ENCODE assay signal across 1 cellular context in the genomic region with DNA sequence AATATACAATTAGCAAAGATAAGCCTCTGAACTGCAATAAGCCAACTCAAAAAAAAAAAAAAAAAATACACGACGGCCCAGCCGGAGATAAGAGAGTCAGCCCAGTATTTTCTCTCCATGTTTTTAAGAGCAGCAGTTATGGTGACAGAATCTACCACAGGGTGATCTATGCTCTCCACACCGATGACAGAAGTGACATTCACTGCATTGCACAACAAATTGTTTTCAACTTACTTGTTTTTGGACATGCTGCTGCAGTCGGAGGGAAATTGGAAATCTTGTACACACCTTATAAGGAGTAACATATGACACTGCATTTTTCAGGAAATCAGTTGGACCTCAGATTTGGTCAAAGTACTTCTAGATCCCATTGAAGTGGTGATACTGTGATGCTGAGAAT.
TF ChIP-seq lines count a peak whose summit lies in the region.

No MANE protein-coding gene starts in this region.

TF ChIP-seq in HepG2, 621 proteins besides CTCF, POLR2A, EP300 and RAD21 (continued from another document and continues in another):
- TF ChIP-seq KDM3A (CRISPR knock-in tag; IDR thresholded peaks at IDR 0.05; ENCODE audit: low read depth) (peak; percentile 48; the same call in 1 of the 2 replicates), AGO2 (optimal IDR thresholded peaks at IDR 0.05; ENCODE audit: low read depth, low read length) (no peak), NFKBIZ (CRISPR knock-in tag; IDR thresholded peaks at IDR 0.05) (no peak), REXO4 (CRISPR knock-in tag; IDR thresholded peaks at IDR 0.05; ENCODE audit: borderline replicate concordance) (no peak), KLF15 (CRISPR knock-in tag; IDR thresholded peaks at IDR 0.05; ENCODE audit: borderline replicate concordance) (no peak), CBX1 (IDR thresholded peaks at IDR 0.05; ENCODE audit: low read depth) (no peak), MAZ (IDR thresholded peaks at IDR 0.05; ENCODE audit: borderline replicate concordance, low read depth, low read length) (no peak), MAZ (CRISPR knock-in tag; IDR thresholded peaks at IDR 0.05; ENCODE audit: low read depth) (0 out of 2 replicates have a peak, but pooled peaks have one; percentile 38), HNRNPL (IDR thresholded peaks at IDR 0.05; ENCODE audit: low read depth, low read length) (no peak), NCOA1 (CRISPR knock-in tag; IDR thresholded peaks at IDR 0.05) (no peak), ATM (IDR thresholded peaks at IDR 0.05; ENCODE audit: borderline replicate concordance) (no peak), CC2D1A (CRISPR knock-in tag; IDR thresholded peaks at IDR 0.05) (no peak), PLRG1 (conservative IDR thresholded peaks at IDR 0.05) (no peak), SRSF1 (optimal IDR thresholded peaks at IDR 0.05; ENCODE audit: low read depth, low read length) (no peak), RELA (CRISPR knock-in tag; IDR thresholded peaks at IDR 0.05) (no peak), KLF9 (CRISPR knock-in tag; IDR thresholded peaks at IDR 0.05; ENCODE audit: low read depth) (no peak), TAF1 (CRISPR knock-in tag; IDR thresholded peaks at IDR 0.05) (no peak), ZNF3 (CRISPR knock-in tag; IDR thresholded peaks at IDR 0.05) (no peak), ZBTB8A (CRISPR knock-in tag; IDR thresholded peaks at IDR 0.05; ENCODE audit: borderline replicate concordance, low read depth) (no peak), ARNTL (CRISPR knock-in tag; IDR thresholded peaks at IDR 0.05) (no peak), DMAP1 (CRISPR knock-in tag; IDR thresholded peaks at IDR 0.05) (0 out of 2 replicates have a peak, but pooled peaks have one; percentile 31), ZNF678 (CRISPR knock-in tag; IDR thresholded peaks at IDR 0.05) (no peak), ZNF878 (CRISPR knock-in tag; IDR thresholded peaks at IDR 0.05) (peak; percentile 79; the same call in 1 of the 2 replicates), NRL (CRISPR knock-in tag; IDR thresholded peaks at IDR 0.05; ENCODE audit: borderline replicate concordance) (no peak), CREB1 (IDR thresholded peaks at IDR 0.05) (peak; percentile 70; the same call in 1 of the 2 replicates), CREB1 (CRISPR knock-in tag; IDR thresholded peaks at IDR 0.05) (peak; percentile 81), EED (CRISPR knock-in tag; IDR thresholded peaks at IDR 0.05) (no peak), TEAD2 (CRISPR knock-in tag; IDR thresholded peaks at IDR 0.05) (no peak), ELF1 (CRISPR knock-in tag; IDR thresholded peaks at IDR 0.05) (no peak), RFX1 (IDR thresholded peaks at IDR 0.05) (no peak), KLF13 (CRISPR knock-in tag; IDR thresholded peaks at IDR 0.05) (no peak), ZFYVE20 (CRISPR knock-in tag; IDR thresholded peaks at IDR 0.05; ENCODE audit: borderline replicate concordance, low read depth) (no peak), CHD2 (IDR thresholded peaks at IDR 0.05; ENCODE audit: low read depth, low read length) (no peak), RORA (CRISPR knock-in tag; IDR thresholded peaks at IDR 0.05) (no peak; the same call in 1 of the 2 replicates), AGO1 (IDR thresholded peaks at IDR 0.05; ENCODE audit: low read depth, low read length, poor library complexity, severe bottlenecking) (no peak), LCORL (IDR thresholded peaks at IDR 0.05) (no peak), LCORL (CRISPR knock-in tag; IDR thresholded peaks at IDR 0.05) (peak; percentile 84), SP5 (CRISPR knock-in tag; IDR thresholded peaks at IDR 0.05; ENCODE audit: borderline replicate concordance, low read depth) (no peak)
- TF ChIP-seq, protein P1, sequence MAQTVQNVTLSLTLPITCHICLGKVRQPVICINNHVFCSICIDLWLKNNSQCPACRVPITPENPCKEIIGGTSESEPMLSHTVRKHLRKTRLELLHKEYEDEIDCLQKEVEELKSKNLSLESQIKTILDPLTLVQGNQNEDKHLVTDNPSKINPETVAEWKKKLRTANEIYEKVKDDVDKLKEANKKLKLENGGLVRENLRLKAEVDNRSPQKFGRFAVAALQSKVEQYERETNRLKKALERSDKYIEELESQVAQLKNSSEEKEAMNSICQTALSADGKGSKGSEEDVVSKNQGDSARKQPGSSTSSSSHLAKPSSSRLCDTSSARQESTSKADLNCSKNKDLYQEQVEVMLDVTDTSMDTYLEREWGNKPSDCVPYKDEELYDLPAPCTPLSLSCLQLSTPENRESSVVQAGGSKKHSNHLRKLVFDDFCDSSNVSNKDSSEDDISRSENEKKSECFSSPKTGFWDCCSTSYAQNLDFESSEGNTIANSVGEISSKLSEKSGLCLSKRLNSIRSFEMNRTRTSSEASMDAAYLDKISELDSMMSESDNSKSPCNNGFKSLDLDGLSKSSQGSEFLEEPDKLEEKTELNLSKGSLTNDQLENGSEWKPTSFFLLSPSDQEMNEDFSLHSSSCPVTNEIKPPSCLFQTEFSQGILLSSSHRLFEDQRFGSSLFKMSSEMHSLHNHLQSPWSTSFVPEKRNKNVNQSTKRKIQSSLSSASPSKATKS (CRISPR knock-in tag; IDR thresholded peaks at IDR 0.05): no peak
- TF ChIP-seq, protein P2, sequence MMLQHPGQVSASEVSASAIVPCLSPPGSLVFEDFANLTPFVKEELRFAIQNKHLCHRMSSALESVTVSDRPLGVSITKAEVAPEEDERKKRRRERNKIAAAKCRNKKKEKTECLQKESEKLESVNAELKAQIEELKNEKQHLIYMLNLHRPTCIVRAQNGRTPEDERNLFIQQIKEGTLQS (CRISPR knock-in tag; IDR thresholded peaks at IDR 0.05): no peak
- TF ChIP-seq, protein P3, sequence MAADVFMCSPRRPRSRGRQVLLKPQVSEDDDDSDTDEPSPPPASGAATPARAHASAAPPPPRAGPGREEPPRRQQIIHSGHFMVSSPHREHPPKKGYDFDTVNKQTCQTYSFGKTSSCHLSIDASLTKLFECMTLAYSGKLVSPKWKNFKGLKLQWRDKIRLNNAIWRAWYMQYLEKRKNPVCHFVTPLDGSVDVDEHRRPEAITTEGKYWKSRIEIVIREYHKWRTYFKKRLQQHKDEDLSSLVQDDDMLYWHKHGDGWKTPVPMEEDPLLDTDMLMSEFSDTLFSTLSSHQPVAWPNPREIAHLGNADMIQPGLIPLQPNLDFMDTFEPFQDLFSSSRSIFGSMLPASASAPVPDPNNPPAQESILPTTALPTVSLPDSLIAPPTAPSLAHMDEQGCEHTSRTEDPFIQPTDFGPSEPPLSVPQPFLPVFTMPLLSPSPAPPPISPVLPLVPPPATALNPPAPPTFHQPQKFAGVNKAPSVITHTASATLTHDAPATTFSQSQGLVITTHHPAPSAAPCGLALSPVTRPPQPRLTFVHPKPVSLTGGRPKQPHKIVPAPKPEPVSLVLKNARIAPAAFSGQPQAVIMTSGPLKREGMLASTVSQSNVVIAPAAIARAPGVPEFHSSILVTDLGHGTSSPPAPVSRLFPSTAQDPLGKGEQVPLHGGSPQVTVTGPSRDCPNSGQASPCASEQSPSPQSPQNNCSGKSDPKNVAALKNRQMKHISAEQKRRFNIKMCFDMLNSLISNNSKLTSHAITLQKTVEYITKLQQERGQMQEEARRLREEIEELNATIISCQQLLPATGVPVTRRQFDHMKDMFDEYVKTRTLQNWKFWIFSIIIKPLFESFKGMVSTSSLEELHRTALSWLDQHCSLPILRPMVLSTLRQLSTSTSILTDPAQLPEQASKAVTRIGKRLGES (CRISPR knock-in tag; IDR thresholded peaks at IDR 0.05; ENCODE audit: borderline replicate concordance): no peak
- TF ChIP-seq, protein P4, sequence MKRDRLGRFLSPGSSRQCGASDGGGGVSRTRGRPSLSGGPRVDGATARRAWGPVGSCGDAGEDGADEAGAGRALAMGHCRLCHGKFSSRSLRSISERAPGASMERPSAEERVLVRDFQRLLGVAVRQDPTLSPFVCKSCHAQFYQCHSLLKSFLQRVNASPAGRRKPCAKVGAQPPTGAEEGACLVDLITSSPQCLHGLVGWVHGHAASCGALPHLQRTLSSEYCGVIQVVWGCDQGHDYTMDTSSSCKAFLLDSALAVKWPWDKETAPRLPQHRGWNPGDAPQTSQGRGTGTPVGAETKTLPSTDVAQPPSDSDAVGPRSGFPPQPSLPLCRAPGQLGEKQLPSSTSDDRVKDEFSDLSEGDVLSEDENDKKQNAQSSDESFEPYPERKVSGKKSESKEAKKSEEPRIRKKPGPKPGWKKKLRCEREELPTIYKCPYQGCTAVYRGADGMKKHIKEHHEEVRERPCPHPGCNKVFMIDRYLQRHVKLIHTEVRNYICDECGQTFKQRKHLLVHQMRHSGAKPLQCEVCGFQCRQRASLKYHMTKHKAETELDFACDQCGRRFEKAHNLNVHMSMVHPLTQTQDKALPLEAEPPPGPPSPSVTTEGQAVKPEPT (CRISPR knock-in tag; IDR thresholded peaks at IDR 0.05; ENCODE audit: low read depth): no peak
- TF ChIP-seq, protein P5, sequence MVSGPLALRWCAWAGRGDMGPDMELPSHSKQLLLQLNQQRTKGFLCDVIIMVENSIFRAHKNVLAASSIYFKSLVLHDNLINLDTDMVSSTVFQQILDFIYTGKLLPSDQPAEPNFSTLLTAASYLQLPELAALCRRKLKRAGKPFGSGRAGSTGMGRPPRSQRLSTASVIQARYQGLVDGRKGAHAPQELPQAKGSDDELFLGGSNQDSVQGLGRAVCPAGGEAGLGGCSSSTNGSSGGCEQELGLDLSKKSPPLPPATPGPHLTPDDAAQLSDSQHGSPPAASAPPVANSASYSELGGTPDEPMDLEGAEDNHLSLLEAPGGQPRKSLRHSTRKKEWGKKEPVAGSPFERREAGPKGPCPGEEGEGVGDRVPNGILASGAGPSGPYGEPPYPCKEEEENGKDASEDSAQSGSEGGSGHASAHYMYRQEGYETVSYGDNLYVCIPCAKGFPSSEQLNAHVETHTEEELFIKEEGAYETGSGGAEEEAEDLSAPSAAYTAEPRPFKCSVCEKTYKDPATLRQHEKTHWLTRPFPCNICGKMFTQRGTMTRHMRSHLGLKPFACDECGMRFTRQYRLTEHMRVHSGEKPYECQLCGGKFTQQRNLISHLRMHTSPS (CRISPR knock-in tag; IDR thresholded peaks at IDR 0.05; ENCODE audit: low read depth): no peak
- TF ChIP-seq, protein P6, sequence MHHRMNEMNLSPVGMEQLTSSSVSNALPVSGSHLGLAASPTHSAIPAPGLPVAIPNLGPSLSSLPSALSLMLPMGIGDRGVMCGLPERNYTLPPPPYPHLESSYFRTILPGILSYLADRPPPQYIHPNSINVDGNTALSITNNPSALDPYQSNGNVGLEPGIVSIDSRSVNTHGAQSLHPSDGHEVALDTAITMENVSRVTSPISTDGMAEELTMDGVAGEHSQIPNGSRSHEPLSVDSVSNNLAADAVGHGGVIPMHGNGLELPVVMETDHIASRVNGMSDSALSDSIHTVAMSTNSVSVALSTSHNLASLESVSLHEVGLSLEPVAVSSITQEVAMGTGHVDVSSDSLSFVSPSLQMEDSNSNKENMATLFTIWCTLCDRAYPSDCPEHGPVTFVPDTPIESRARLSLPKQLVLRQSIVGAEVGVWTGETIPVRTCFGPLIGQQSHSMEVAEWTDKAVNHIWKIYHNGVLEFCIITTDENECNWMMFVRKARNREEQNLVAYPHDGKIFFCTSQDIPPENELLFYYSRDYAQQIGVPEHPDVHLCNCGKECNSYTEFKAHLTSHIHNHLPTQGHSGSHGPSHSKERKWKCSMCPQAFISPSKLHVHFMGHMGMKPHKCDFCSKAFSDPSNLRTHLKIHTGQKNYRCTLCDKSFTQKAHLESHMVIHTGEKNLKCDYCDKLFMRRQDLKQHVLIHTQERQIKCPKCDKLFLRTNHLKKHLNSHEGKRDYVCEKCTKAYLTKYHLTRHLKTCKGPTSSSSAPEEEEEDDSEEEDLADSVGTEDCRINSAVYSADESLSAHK (CRISPR knock-in tag; IDR thresholded peaks at IDR 0.05; ENCODE audit: borderline replicate concordance): no peak
- TF ChIP-seq, protein P7, sequence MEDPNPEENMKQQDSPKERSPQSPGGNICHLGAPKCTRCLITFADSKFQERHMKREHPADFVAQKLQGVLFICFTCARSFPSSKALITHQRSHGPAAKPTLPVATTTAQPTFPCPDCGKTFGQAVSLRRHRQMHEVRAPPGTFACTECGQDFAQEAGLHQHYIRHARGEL (CRISPR knock-in tag; IDR thresholded peaks at IDR 0.05): no peak
- TF ChIP-seq, protein P8, sequence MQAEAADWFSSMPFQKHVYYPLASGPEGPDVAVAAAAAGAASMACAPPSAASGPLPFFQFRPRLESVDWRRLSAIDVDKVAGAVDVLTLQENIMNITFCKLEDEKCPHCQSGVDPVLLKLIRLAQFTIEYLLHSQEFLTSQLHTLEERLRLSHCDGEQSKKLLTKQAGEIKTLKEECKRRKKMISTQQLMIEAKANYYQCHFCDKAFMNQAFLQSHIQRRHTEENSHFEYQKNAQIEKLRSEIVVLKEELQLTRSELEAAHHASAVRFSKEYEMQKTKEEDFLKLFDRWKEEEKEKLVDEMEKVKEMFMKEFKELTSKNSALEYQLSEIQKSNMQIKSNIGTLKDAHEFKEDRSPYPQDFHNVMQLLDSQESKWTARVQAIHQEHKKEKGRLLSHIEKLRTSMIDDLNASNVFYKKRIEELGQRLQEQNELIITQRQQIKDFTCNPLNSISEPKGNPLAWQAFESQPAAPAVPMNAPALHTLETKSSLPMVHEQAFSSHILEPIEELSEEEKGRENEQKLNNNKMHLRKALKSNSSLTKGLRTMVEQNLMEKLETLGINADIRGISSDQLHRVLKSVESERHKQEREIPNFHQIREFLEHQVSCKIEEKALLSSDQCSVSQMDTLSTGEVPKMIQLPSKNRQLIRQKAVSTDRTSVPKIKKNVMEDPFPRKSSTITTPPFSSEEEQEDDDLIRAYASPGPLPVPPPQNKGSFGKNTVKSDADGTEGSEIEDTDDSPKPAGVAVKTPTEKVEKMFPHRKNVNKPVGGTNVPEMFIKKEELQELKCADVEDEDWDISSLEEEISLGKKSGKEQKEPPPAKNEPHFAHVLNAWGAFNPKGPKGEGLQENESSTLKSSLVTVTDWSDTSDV (CRISPR knock-in tag; IDR thresholded peaks at IDR 0.05): no peak
- TF ChIP-seq, protein P9, sequence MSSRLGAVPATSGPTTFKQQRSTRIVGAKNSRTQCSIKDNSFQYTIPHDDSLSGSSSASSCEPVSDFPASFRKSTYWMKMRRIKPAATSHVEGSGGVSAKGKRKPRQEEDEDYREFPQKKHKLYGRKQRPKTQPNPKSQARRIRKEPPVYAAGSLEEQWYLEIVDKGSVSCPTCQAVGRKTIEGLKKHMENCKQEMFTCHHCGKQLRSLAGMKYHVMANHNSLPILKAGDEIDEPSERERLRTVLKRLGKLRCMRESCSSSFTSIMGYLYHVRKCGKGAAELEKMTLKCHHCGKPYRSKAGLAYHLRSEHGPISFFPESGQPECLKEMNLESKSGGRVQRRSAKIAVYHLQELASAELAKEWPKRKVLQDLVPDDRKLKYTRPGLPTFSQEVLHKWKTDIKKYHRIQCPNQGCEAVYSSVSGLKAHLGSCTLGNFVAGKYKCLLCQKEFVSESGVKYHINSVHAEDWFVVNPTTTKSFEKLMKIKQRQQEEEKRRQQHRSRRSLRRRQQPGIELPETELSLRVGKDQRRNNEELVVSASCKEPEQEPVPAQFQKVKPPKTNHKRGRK (CRISPR knock-in tag; IDR thresholded peaks at IDR 0.05): no peak
- TF ChIP-seq, protein P10, sequence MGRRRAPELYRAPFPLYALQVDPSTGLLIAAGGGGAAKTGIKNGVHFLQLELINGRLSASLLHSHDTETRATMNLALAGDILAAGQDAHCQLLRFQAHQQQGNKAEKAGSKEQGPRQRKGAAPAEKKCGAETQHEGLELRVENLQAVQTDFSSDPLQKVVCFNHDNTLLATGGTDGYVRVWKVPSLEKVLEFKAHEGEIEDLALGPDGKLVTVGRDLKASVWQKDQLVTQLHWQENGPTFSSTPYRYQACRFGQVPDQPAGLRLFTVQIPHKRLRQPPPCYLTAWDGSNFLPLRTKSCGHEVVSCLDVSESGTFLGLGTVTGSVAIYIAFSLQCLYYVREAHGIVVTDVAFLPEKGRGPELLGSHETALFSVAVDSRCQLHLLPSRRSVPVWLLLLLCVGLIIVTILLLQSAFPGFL (CRISPR knock-in tag; IDR thresholded peaks at IDR 0.05): no peak
